Comparison of ENCODE assay signal across 13 cellular contexts in genomic region chr4:127634181-127634580, GRCh38. TPM values are rescaled to one million over a fixed set of nuclear protein-coding genes. Genes with fewer than 3 reads are reported as not detected.
A peak's percentile ranks its signal among the peaks of the same experiment; 100 is the strongest.
DNase-seq lines count a peak whose midpoint lies in the region; ATAC-seq, FAIRE-seq and TF ChIP-seq lines count a peak whose summit lies in the region.
"Had no signal": no experiment of that assay in that cellular context is flagged by ENCODE, and none has a peak within 500 bp of the region (broad histone marks: within the 10 kb centered on the region; RNA-seq: fewer than 3 reads in every experiment).

No MANE protein-coding gene starts in this region.

- TF ChIP-seq RAD21 in HCT116 (IDR thresholded peaks at IDR 0.05; ENCODE audit: low read depth), result no peak

- TF ChIP-seq POLR2A in HCT116 (IDR thresholded peaks at IDR 0.05; ENCODE audit: borderline replicate concordance, extremely low read depth, insufficient read depth, insufficient read length), result no peak

- no peak overlapping the region; a peak in 1 of 4 replicates for H3K4me3 ChIP-seq in HCT116 (replicated peaks in 1 of 2; ENCODE audit: low read depth in 1 of 2, low read length in 2 of 2)
- H3K4me3 ChIP-seq in astrocyte (ENCODE audit: insufficient read depth, low read depth, low read length), result peak overlapping the region; percentile 93

- H3K27me3 ChIP-seq in HCT116 (ENCODE audit: insufficient read depth, low read length), result no peaks in the 10 kb centered on the region
- H3K27me3 ChIP-seq in astrocyte (ENCODE audit: insufficient read depth, low read length), result no peaks in the 10 kb centered on the region
- H3K27me3 ChIP-seq: right lobe of liver had no signal

- H3K36me3 Mint-ChIP-seq in astrocyte (ENCODE audit: low read depth, unreplicated experiment), result no peaks in the 10 kb centered on the region

- intact Hi-C loops in HCT116 (cut with micrococcal nuclease), result no loop called here

- H3K9me3 Mint-ChIP-seq in astrocyte (ENCODE audit: unreplicated experiment), result no peaks in the 10 kb centered on the region

- H2AFZ ChIP-seq in HCT116 (ENCODE audit: low read depth, low read length, poor library complexity, severe bottlenecking) (no peak overlapping the region), astrocyte (ENCODE audit: low read depth, low read length) (no peak overlapping the region)

- no peak for ATAC-seq in HCT116
- ATAC-seq: right lobe of liver had no signal

- no peak overlapping the region for H3K27ac ChIP-seq in HCT116 (ENCODE audit: low read depth, low read length)
- H3K27ac ChIP-seq in astrocyte (ENCODE audit: low read depth, low read length), result peak overlapping the region; percentile 86
- H3K27ac ChIP-seq: right lobe of liver had no signal

- DNase-seq in HCT116 (ENCODE audit: low read depth, low spot score) (no peak), astrocyte (ENCODE audit: low read depth) (peak; percentile 84), hepatic stellate cell (ENCODE audit: low spot score) (peak; percentile 27), stromal cell of bone marrow (ENCODE audit: low read depth) (peak; percentile 33), SKM-1 treated with dmso at 0.1 percent for 144 hours (lab: John Stamatoyannopoulos, UW; ENCODE audit: unreplicated experiment) (no peak), HuH-7 (ENCODE audit: low spot score) (no peak), NCI-H1930 (lab: John Stamatoyannopoulos, UW) (no peak)
- DNase-seq: activated CD4-positive, alpha-beta T cell treated with anti-CD3 and anti-CD28 coated beads for 1 hour; NCI-H446 treated with DMSO at 0.1 percent for 48 hours; right lobe of liver had no signal

- H3K79me2 ChIP-seq in HCT116 (ENCODE audit: insufficient read depth, low read length) (peaks cover 14% of the 10 kb centered on the region), astrocyte (ENCODE audit: insufficient read depth, low read length) (peaks cover 29% of the 10 kb centered on the region)

- CTCF ChIA-PET in HCT116 (lab: Charles Lee), result no interaction called here

- TF ChIP-seq CTCF in HCT116 (IDR thresholded peaks at IDR 0.05 in 2 of 3, conservative IDR thresholded peaks at IDR 0.05 in 1 of 3; ENCODE audit: borderline replicate concordance in 1 of 3, insufficient read depth in 1 of 3, low read depth in 2 of 3, low read length in 2 of 3) (no peak), astrocyte (IDR thresholded peaks at IDR 0.05; ENCODE audit: insufficient read depth, low read depth, low read length) (no peak)

- no peaks in the 10 kb centered on the region for H3K36me3 ChIP-seq in HCT116 (ENCODE audit: control insufficient read depth in 1 of 2, insufficient read depth in 2 of 2, low read length in 2 of 2)
- no peaks in the 10 kb centered on the region for H3K36me3 ChIP-seq in astrocyte (ENCODE audit: insufficient read depth, low read length)
- H3K36me3 ChIP-seq: right lobe of liver had no signal

- POLR2A ChIA-PET in HCT116 (lab: Charles Lee), result no interaction called here

- H3K4me2 ChIP-seq in HCT116 (ENCODE audit: low read length) (peak overlapping the region; percentile 91; the same call in 1 of the 2 replicates), astrocyte (ENCODE audit: low read length) (peak overlapping the region; percentile 91)

- H3K9me3 ChIP-seq in HCT116 (ENCODE audit: control insufficient read depth in 1 of 2, insufficient read depth in 1 of 2, low read depth in 1 of 2, low read length in 2 of 2) (no peaks in the 10 kb centered on the region), astrocyte (ENCODE audit: insufficient read depth, low read depth, low read length) (no peaks in the 10 kb centered on the region)
- H3K9me3 ChIP-seq: right lobe of liver had no signal

- FAIRE-seq in astrocyte (lab: Jason Lieb, UNC), result no peak
- FAIRE-seq: H54, keratinocyte had no signal

- peak overlapping the region; percentile 99 for H3K4me3 Mint-ChIP-seq in astrocyte (ENCODE audit: unreplicated experiment)

- no peaks in the 10 kb centered on the region for H3K9me2 ChIP-seq in HCT116 (ENCODE audit: insufficient read depth)

- H3K27me3 Mint-ChIP-seq in astrocyte (ENCODE audit: low read depth, unreplicated experiment), result no peaks in the 10 kb centered on the region

- peaks cover 0 to 17% of the 10 kb centered on the region in 2 experiments; a peak in 3 of 4 replicates for H3K4me1 ChIP-seq in HCT116 (ENCODE audit: control insufficient read depth in 1 of 2, insufficient read depth in 2 of 2, low read length in 2 of 2)
- peaks cover 4% of the 10 kb centered on the region for H3K4me1 ChIP-seq in astrocyte (ENCODE audit: insufficient read depth, low read length)

- H3K9ac ChIP-seq in HCT116 (ENCODE audit: low read length), result no peak overlapping the region
- no peak overlapping the region for H3K9ac ChIP-seq in astrocyte (ENCODE audit: low read length)

- H3K27ac Mint-ChIP-seq in astrocyte (ENCODE audit: unreplicated experiment), result peak overlapping the region; percentile 100

- H4K20me1 ChIP-seq in HCT116 (ENCODE audit: insufficient read depth) (no peaks in the 10 kb centered on the region), astrocyte (ENCODE audit: insufficient read depth, low read length) (no peaks in the 10 kb centered on the region)

- RAD21 ChIA-PET in HCT116 (lab: Charles Lee; ENCODE audit: low non-redundant PET in 1 of 2, low total read pairs in 2 of 2, uncharacterized antibody in 2 of 2, unreplicated experiment in 2 of 2), result no interaction called here

- no TSS peak for BruUV-seq in HCT116 (replicated peaks; lab: Mats Ljungman, UMichigan)

- peaks cover 35% of the 10 kb centered on the region for H3K4me1 Mint-ChIP-seq in astrocyte (ENCODE audit: low read depth, unreplicated experiment)

TF ChIP-seq in HCT116, 20 proteins besides CTCF, POLR2A, EP300 and RAD21:
- TF ChIP-seq YY1 (IDR thresholded peaks at IDR 0.05; ENCODE audit: extremely low read depth, insufficient replicate concordance, low read depth, low read length) (no peak), ZBTB33 (IDR thresholded peaks at IDR 0.05; ENCODE audit: extremely low read depth, insufficient replicate concordance, low read length) (no peak), EZH2 (IDR thresholded peaks at IDR 0.05) (no peak), TCF7L2 (IDR thresholded peaks at IDR 0.05; ENCODE audit: borderline replicate concordance, extremely low read depth, insufficient read depth, insufficient read length) (no peak), EZH2phosphoT487 (IDR thresholded peaks at IDR 0.05; ENCODE audit: borderline replicate concordance) (no peak), SIN3A (IDR thresholded peaks at IDR 0.05; ENCODE audit: low read depth) (no peak), CBX3 (IDR thresholded peaks at IDR 0.05; ENCODE audit: low read depth) (no peak), REST (IDR thresholded peaks at IDR 0.05; ENCODE audit: low read depth) (no peak), ELF1 (IDR thresholded peaks at IDR 0.05; ENCODE audit: borderline replicate concordance, low read depth) (no peak), SP1 (IDR thresholded peaks at IDR 0.05; ENCODE audit: low read depth) (no peak), ATF3 (IDR thresholded peaks at IDR 0.05) (no peak), ZNF274 (IDR thresholded peaks at IDR 0.05; ENCODE audit: low read depth, low read length) (no peak)

RNA-seq across cellular contexts. Expression of gene INTU, which starts 1.4 kb away (rescaled TPM):
- total RNA-seq in HCT116 (2021; ENCODE audit: unreplicated experiment), result 12.0 TPM
- 2.4 and 3.5 TPM in 2 replicates for polyA plus RNA-seq in HCT116 (2012)
- total RNA-seq in astrocyte, result 21.9 and 25.1 TPM in 2 replicates
- total RNA-seq: T-helper 1 cell treated with Interleukin-12 subunit alpha and Interleukin-12 subunit beta and Interleukin-4 antibody, amounts not matched to agents 30 ng/mL and 1 ng/mL, for 36 hours had no signal

Comparison
In these comparisons a context has a peak if more than half of its experiments do, and no peak if none do; other contexts are left out.
1. DNase-seq: peak in astrocyte (single experiment), hepatic stellate cell (single experiment) and stromal cell of bone marrow (single experiment); none in HCT116 (single experiment), SKM-1 treated with dmso at 0.1 percent for 144 hours (single experiment), HuH-7 (single experiment) and NCI-H1930 (0 of 2).